In the genomic region with DNA sequence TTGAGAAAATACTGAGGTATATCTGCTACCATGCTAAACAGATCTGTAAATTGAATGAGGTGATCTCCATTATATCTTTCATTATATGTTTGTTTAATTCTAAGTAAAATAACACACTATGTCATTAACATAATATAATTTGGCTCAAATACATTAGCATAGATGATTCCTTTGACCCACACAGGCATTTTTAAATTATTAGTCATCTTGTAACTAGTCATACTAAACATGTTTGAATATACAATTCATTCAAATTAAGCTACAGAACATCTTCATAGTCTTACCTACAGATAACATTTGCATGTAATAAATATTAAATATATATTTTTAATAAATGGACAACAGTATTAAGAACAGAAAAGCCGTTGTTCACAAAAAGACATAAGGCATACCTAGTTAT, we compare ENCODE assay signal across 22 cellular contexts. TPM values are rescaled to one million over a fixed set of nuclear protein-coding genes. Genes with fewer than 3 reads are reported as not detected.
"Had no signal": no experiment of that assay in that cellular context is flagged by ENCODE, and none has a peak within 500 bp of the region (broad histone marks: within the 10 kb centered on the region; RNA-seq: fewer than 3 reads in every experiment).

No MANE protein-coding gene starts in this region.

- H3K4me1 ChIP-seq: body of pancreas, gastroesophageal sphincter, psoas muscle, spleen, stomach, testis, upper lobe of left lung had no signal

- H3K9me3 ChIP-seq: body of pancreas, gastroesophageal sphincter, spleen, stomach, testis, upper lobe of left lung had no signal

- DNase-seq: activated CD4-positive, alpha-beta T cell treated with anti-CD3 and anti-CD28 coated beads, Interleukin-2, amount 50 U/mL, for 48 hours; activated effector memory CD4-positive, alpha-beta T cell treated with Interleukin-2 at 50 U/mL for 16 hours; activated T-cell treated with anti-CD3 and anti-CD28 coated beads, Interleukin-2, amount 50 U/mL, for 4 hours; amniotic stem cell; body of pancreas; cortex of kidney; effector CD4-positive, alpha-beta T cell; heart right ventricle; islet precursor cell; midbrain; psoas muscle; spleen; stimulated activated CD4-positive, alpha-beta T cell treated with anti-CD3 and anti-CD28 coated beads, Interleukin-1b, Interleukin-23, amount 100 ng/mL, for 48 hours; stomach; testis; upper lobe of left lung had no signal

- H3K27me3 ChIP-seq: body of pancreas, gastroesophageal sphincter, heart right ventricle, spleen, stomach, testis, upper lobe of left lung had no signal

- H3K4me3 ChIP-seq: body of pancreas, gastroesophageal sphincter, heart right ventricle, lung, psoas muscle, spleen, stomach, testis, upper lobe of left lung had no signal

- H3K36me3 ChIP-seq: gastroesophageal sphincter, heart right ventricle, spleen, stomach, upper lobe of left lung had no signal

- H3K27ac ChIP-seq: body of pancreas, gastroesophageal sphincter, heart right ventricle, psoas muscle, spleen, stomach, upper lobe of left lung, VCaP had no signal

- ATAC-seq: activated naive CD4-positive, alpha-beta T cell treated with anti-CD3 and anti-CD28 coated beads, Interleukin-2, amount 50 U/mL, for 72 hours; activated T-cell treated with anti-CD3 and anti-CD28 coated beads, Interleukin-2, amount 50 U/mL, for 4 hours; body of pancreas; gastroesophageal sphincter; heart right ventricle; psoas muscle; sciatic nerve had no signal

RNA-seq across cellular contexts. Expression of a gene that starts 52.7 kb away (rescaled TPM):
- total RNA-seq: activated naive CD4-positive, alpha-beta T cell treated with anti-CD3 and anti-CD28 coated beads, Interleukin-2, amount 50 U/mL, for 72 hours; T-helper 1 cell treated with Interleukin-12 subunit alpha and Interleukin-12 subunit beta and Interleukin-4 antibody, amounts not matched to agents 30 ng/mL and 1 ng/mL, for 36 hours had no signal
